In the genomic region with DNA sequence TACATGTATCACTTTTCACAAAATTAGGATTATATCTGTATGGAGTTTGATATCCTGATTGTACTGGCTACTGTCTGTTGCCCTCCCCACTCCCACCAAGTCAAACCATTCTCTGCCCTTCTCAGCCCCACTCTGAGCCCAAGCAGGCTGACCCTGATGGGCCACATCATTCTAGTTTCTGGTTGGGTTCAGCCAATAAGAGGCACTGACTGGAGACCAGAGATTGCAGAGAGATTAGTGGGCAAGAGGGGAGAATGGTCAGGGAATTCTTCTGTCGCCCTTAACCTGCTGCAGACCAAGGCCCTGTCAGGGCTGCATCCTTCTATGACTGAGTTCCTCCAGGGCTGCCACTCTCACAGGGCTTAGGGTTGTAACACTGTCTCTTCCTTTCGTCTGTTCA, we compare ENCODE assay signal across 28 cellular contexts. TPM values are rescaled to one million over a fixed set of nuclear protein-coding genes. Genes with fewer than 3 reads are reported as not detected.
A peak's percentile ranks its signal among the peaks of the same experiment; 100 is the strongest.
DNase-seq lines count a peak whose midpoint lies in the region; ATAC-seq and TF ChIP-seq lines count a peak whose summit lies in the region.
"Had no signal": no experiment of that assay in that cellular context is flagged by ENCODE, and none has a peak within 500 bp of the region (broad histone marks: within the 10 kb centered on the region; RNA-seq: fewer than 3 reads in every experiment).

No MANE protein-coding gene starts in this region.

- H3K4me3 ChIP-seq in heart right ventricle = peak overlapping the region in 9 of 10 donors; percentile 31 to 65 (median 47)
- no peak overlapping the region for H3K4me3 ChIP-seq in testis
- H3K4me3 ChIP-seq: right lobe of liver, upper lobe of left lung had no signal

- peaks cover 3% of the 10 kb centered on the region for H3K36me3 Mint-ChIP-seq in mesothelial cell of epicardium

- H3K4me1 Mint-ChIP-seq in mesothelial cell of epicardium = peaks cover 24% of the 10 kb centered on the region
- H3K4me1 Mint-ChIP-seq: activated naive CD8-positive, alpha-beta T cell treated with anti-CD3 and anti-CD28 coated beads, Interleukin-2, amount 50 U/mL, for 24 hours had no signal

- H3K9me3 Mint-ChIP-seq in mesothelial cell of epicardium = peaks cover 24% of the 10 kb centered on the region

- 46 to 78% methylated on average over 2 of the region's 2 CpGs for WGBS in heart right ventricle, 2 donors
- 74 to 95% methylated on average over 2 of the region's 2 CpGs for WGBS in testis, 2 donors

- H3K27me3 ChIP-seq in heart right ventricle (no peaks in the 10 kb centered on the region), testis (no peaks in the 10 kb centered on the region)
- H3K27me3 ChIP-seq: right lobe of liver, upper lobe of left lung had no signal

- peak overlapping the region; percentile 78 for H3K27ac Mint-ChIP-seq in mesothelial cell of epicardium
- H3K27ac Mint-ChIP-seq: activated naive CD8-positive, alpha-beta T cell treated with anti-CD3 and anti-CD28 coated beads, Interleukin-2, amount 50 U/mL, for 24 hours; activated T-cell treated with anti-CD3 and anti-CD28 coated beads, Interleukin-2, amount 50 U/mL, for 72 hours had no signal

- no peak for TF ChIP-seq POLR2A in testis (IDR thresholded peaks at IDR 0.05)

- intact Hi-C loops in heart right ventricle (cut with DNase I) (no loop called here), testis (cut with DNase I; ENCODE audit: low total_unique reads) (no loop called here)

- no peaks in the 10 kb centered on the region for H3K27me3 Mint-ChIP-seq in mesothelial cell of epicardium (ENCODE audit: low read depth)

- H3K4me1 ChIP-seq in heart right ventricle (peaks cover 0 to 26% (median 0%) of the 10 kb centered on the region in 9 donors), testis (peaks cover 21% of the 10 kb centered on the region)
- H3K4me1 ChIP-seq: right lobe of liver had no signal

- H3K4me3 Mint-ChIP-seq in mesothelial cell of epicardium = no peak overlapping the region
- H3K4me3 Mint-ChIP-seq: activated naive CD8-positive, alpha-beta T cell treated with anti-CD3 and anti-CD28 coated beads, Interleukin-2, amount 50 U/mL, for 24 hours; activated T-cell treated with anti-CD3 and anti-CD28 coated beads, Interleukin-2, amount 50 U/mL, for 72 hours had no signal

- TF ChIP-seq CTCF in VCaP (conservative IDR thresholded peaks at IDR 0.05) (no peak), heart right ventricle (IDR thresholded peaks at IDR 0.05) (no peak), mesothelial cell of epicardium (IDR thresholded peaks at IDR 0.05; ENCODE audit: unreplicated experiment) (no peak), testis (IDR thresholded peaks at IDR 0.05) (no peak)

- DNase-seq in heart right ventricle (no peak), mesothelial cell of epicardium (ENCODE audit: low spot score in 2 of 2, unreplicated experiment in 2 of 2) (no peak), testis (peak; percentile 22), DMS 273 (lab: John Stamatoyannopoulos, UW; ENCODE audit: unreplicated experiment) (no peak), NCI-H1436 treated with DMSO at 0.1 percent for 48 hours (lab: John Stamatoyannopoulos, UW) (no peak)
- DNase-seq: activated CD4-positive, alpha-beta T cell treated with anti-CD3 and anti-CD28 coated beads, Interleukin-2, amount 50 U/mL, for 4 hours; activated naive CD8-positive, alpha-beta T cell treated with anti-CD3 and anti-CD28 coated beads, Interleukin-2, amount 50 U/mL, for 24 hours; activated T-cell treated with anti-CD3 and anti-CD28 coated beads, Interleukin-2, amount 50 U/mL, for 72 hours; central memory CD4-positive, alpha-beta T cell; DND-41; erythroblast; GF-D8; NCI-H1048; NCI-H1694; right lobe of liver; RPMI8226; stimulated activated CD4-positive, alpha-beta T cell treated with anti-CD3 and anti-CD28 coated beads, Interleukin-15, amount 100 ng/mL, for 24 hours; stimulated activated CD4-positive, alpha-beta T cell treated with anti-CD3 and anti-CD28 coated beads, Interleukin-4, amount 100 ng/mL, for 4 hours; upper lobe of left lung had no signal

- ATAC-seq in heart right ventricle (peak in 6 of 8 donors; percentile 15 to 46 (median 28)), HG03097 (IDR thresholded peaks at IDR 0.05; ENCODE audit: low FRiP score, unreplicated experiment) (no peak)
- ATAC-seq: activated CD4-positive, CD25-positive, alpha-beta regulatory T cell treated with anti-CD3 and anti-CD28 coated beads, Interleukin-2, amount 50 U/mL, for 24 hours; activated naive CD8-positive, alpha-beta T cell treated with anti-CD3 and anti-CD28 coated beads, Interleukin-2, amount 50 U/mL, for 24 hours; activated T-cell treated with anti-CD3 and anti-CD28 coated beads, Interleukin-2, amount 50 U/mL, for 72 hours; right lobe of liver had no signal

- no peaks in the 10 kb centered on the region for H3K36me3 ChIP-seq in heart right ventricle
- H3K36me3 ChIP-seq in testis (ENCODE audit: low read depth, missing control alignments) = no peaks in the 10 kb centered on the region
- H3K36me3 ChIP-seq: right lobe of liver, upper lobe of left lung had no signal

- no peaks in the 10 kb centered on the region for H3K9me3 ChIP-seq in heart right ventricle
- no peaks in the 10 kb centered on the region for H3K9me3 ChIP-seq in testis
- H3K9me3 ChIP-seq: right lobe of liver, upper lobe of left lung had no signal

- H3K27ac ChIP-seq in VCaP = peak overlapping the region; percentile 8; the same call in 1 of the 2 replicates
- peak overlapping the region; percentile 69 to 95 (median 88) for H3K27ac ChIP-seq in heart right ventricle
- H3K27ac ChIP-seq in testis = peak overlapping the region; percentile 2 to 15
- H3K27ac ChIP-seq: C4-2B, right lobe of liver, upper lobe of left lung had no signal

RNA-seq across cellular contexts. Expression of gene HSPB3, which starts 2.7 kb away (rescaled TPM):
- total RNA-seq in heart right ventricle (100 to 1,000 TPM; 202 to 670 (median 350) TPM), mesothelial cell of epicardium (not detected in 3 replicates), testis (1 to 10 TPM; 3.1 to 4.5 TPM)
- polyA plus RNA-seq in heart right ventricle (100 to 1,000 TPM; 167 to 482 TPM), testis (ENCODE audit: insufficient read depth, low read depth, low replicate concordance) (2.8 TPM)
- total RNA-seq: activated T-cell treated with anti-CD3 and anti-CD28 coated beads, Interleukin-2, amount 50 U/mL, for 72 hours; HT-29; lung microvascular endothelial cell; NCI-H460; subcutaneous adipose tissue; T-helper 1 cell treated with Interleukin-12 subunit alpha and Interleukin-12 subunit beta and Interleukin-4 antibody, amounts not matched to agents 30 ng/mL and 1 ng/mL, for 36 hours had no signal

RNA-seq across cellular contexts. Expression of gene SNX18, which starts 59.3 kb away (rescaled TPM):
- total RNA-seq in heart right ventricle (10 to 100 TPM; 15.3 to 31.0 (median 22.1) TPM), mesothelial cell of epicardium (17.2 to 18.6 TPM (median 18.1 TPM) in 3 replicates), testis (10 to 100 TPM; 71.9 to 99.7 TPM)
- polyA plus RNA-seq in heart right ventricle (1 to 10 TPM; 4.1 to 9.3 TPM), testis (ENCODE audit: insufficient read depth, low read depth, low replicate concordance) (17.5 TPM)

Comparison
In these comparisons a context has a peak if more than half of its experiments do, and no peak if none do; other contexts are left out.
1. H3K27ac ChIP-seq: peak in every context shown above with its lines; median percentile 88 in heart right ventricle; 8 in testis; 8 in VCaP.
2. H3K4me3 ChIP-seq: peak in heart right ventricle (9 of 10); none in testis (0 of 2).
3. RNA of gene HSPB3, which starts 2.7 kb away (total RNA-seq): 202 to 670 TPM in heart right ventricle; 3.1 to 4.5 TPM in testis and not detected in mesothelial cell of epicardium; every median in the first group is over 10 times any median in the second.